In genomic region chr16:69311115-69311532, GRCh38 we compare ENCODE assay signal across 9 cellular contexts. TPM values are rescaled to one million over a fixed set of nuclear protein-coding genes. Genes with fewer than 3 reads are reported as not detected.
DNase-seq lines count a peak whose midpoint lies in the region; ATAC-seq, FAIRE-seq and TF ChIP-seq lines count a peak whose summit lies in the region.
"Had no signal": no experiment of that assay in that cellular context is flagged by ENCODE, and none has a peak within 500 bp of the region (broad histone marks: within the 10 kb centered on the region; RNA-seq: fewer than 3 reads in every experiment).

Gene VPS4A, plus strand, starts transcription at chr16:69311350. Its CDS starts 162 bp downstream, at chr16:69311512.

- H3K4me3 ChIP-seq in WI38 (ENCODE audit: low read depth, low read length) (peak within 1 kb of the TSS; percentile 85), bronchial epithelial cell (ENCODE audit: low read depth, low read length) (peak within 1 kb of the TSS; percentile 58), spleen (peak within 1 kb of the TSS; percentile 61 to 97 (median 76))

- intact Hi-C loops in spleen (cut with DNase I; ENCODE audit: low total_unique reads), result no loop called here

- peaks cover 1 to 4% (median 2%) of the 10 kb centered on the region in 3 donors for H3K27me3 Mint-ChIP-seq in immature natural killer cell (ENCODE audit: low read depth in 3 of 3)

- no peaks in the 10 kb centered on the region for H3K9me3 Mint-ChIP-seq in immature natural killer cell

- WGBS in spleen, 5 donors, result 0 to 1% (median 1%) methylated on average over 31 to 51 of the region's 51 CpGs; no CpG with 5 or more reads in 1 of the 5 donors

- H3K27me3 ChIP-seq in bronchial epithelial cell (ENCODE audit: control insufficient read depth, insufficient read depth, low read length) (no peaks in the 10 kb centered on the region), spleen (replicated peaks in 1 of 7) (no peaks in the 10 kb centered on the region)

- DNase-seq in AG08396 (ENCODE audit: low spot score) (peak; percentile 99), NCI-H2227 (lab: John Stamatoyannopoulos, UW; ENCODE audit: unreplicated experiment) (peak; percentile 94), bronchial epithelial cell (ENCODE audit: low read depth) (peak; percentile 86), immature natural killer cell (peak; percentile 98), spleen (peak; percentile 100)

- peaks cover 0 to 8% (median 0%) of the 10 kb centered on the region in 3 donors for H3K36me3 Mint-ChIP-seq in immature natural killer cell

- peaks cover 11 to 53% (median 32%) of the 10 kb centered on the region in 6 donors for H3K4me1 ChIP-seq in spleen

- no peak for FAIRE-seq in bronchial epithelial cell (lab: Jason Lieb, UNC)
- FAIRE-seq: colon had no signal

- H3K4me1 Mint-ChIP-seq in immature natural killer cell, result peaks cover 31 to 34% of the 10 kb centered on the region in 2 donors

- H3K27ac Mint-ChIP-seq in immature natural killer cell, result peak within 1 kb of the TSS; percentile 89 to 98 (median 94)

- peaks cover 11% of the 10 kb centered on the region for H3K36me3 ChIP-seq in bronchial epithelial cell (ENCODE audit: control insufficient read depth, insufficient read depth, low read length)
- peaks cover 2 to 32% (median 15%) of the 10 kb centered on the region in 6 donors for H3K36me3 ChIP-seq in spleen

- H3K27ac ChIP-seq in spleen, result peak within 1 kb of the TSS; percentile 87 to 97 (median 92)

- peak within 1 kb of the TSS; percentile 91 to 99 (median 96) for H3K4me3 Mint-ChIP-seq in immature natural killer cell

- TF ChIP-seq CTCF in WI38 (IDR thresholded peaks at IDR 0.05; ENCODE audit: low read depth, low read length) (peak; percentile 78), bronchial epithelial cell (IDR thresholded peaks at IDR 0.05; ENCODE audit: insufficient read depth, low read length, severe bottlenecking) (peak; percentile 89), spleen (IDR thresholded peaks at IDR 0.05 in 8 of 11, conservative IDR thresholded peaks at IDR 0.05 in 3 of 11) (peak; percentile 85 to 100 (median 98))

- ATAC-seq in GM18907 (IDR thresholded peaks at IDR 0.05; ENCODE audit: unreplicated experiment), result peak; percentile 94
- peak; percentile 91 for ATAC-seq in HG03159 (IDR thresholded peaks at IDR 0.05; ENCODE audit: unreplicated experiment)

- TF ChIP-seq POLR2A in spleen (IDR thresholded peaks at IDR 0.05), result peak in 1 of 3 donors; percentile 45

- H3K9me3 ChIP-seq in spleen, result no peaks in the 10 kb centered on the region

RNA-seq across cellular contexts. Expression of gene VPS4A, which starts in this region (rescaled TPM):
- 41.9 and 45.6 TPM in 2 replicates for total RNA-seq in bronchial epithelial cell
- polyA plus RNA-seq in immature natural killer cell, result 10 to 100 TPM; 26.5 to 52.0 (median 30.9) TPM
- total RNA-seq in spleen, result 10 to 100 TPM; 28.5 to 38.0 (median 33.6) TPM
- polyA plus RNA-seq in spleen, result 10 to 100 TPM; 21.5 to 30.2 (median 29.1) TPM

Comparison
In these comparisons a context has a peak if more than half of its experiments do, and no peak if none do; other contexts are left out.
1. Peak in every context shown above with its lines: DNase-seq, ATAC-seq, H3K4me3 ChIP-seq and H3K27ac ChIP-seq.